Comparison of ENCODE assay signal across 24 cellular contexts in genomic region chr2:20136149-20136548, GRCh38.
A peak's percentile ranks its signal among the peaks of the same experiment; 100 is the strongest.
DNase-seq lines count a peak whose midpoint lies in the region; ATAC-seq, FAIRE-seq and TF ChIP-seq lines count a peak whose summit lies in the region.
"Had no signal": no experiment of that assay in that cellular context is flagged by ENCODE, and none has a peak within 500 bp of the region (broad histone marks: within the 10 kb centered on the region; RNA-seq: fewer than 3 reads in every experiment).

No MANE protein-coding gene starts in this region.

- no peak overlapping the region for H3K56ac ChIP-seq in IMR-90 (ENCODE audit: extremely low read depth, insufficient read depth, low read length)

- no peak overlapping the region for H3K4me3 ChIP-seq in IMR-90 (ENCODE audit: insufficient read depth, low read depth, low read length)
- no peak overlapping the region for H3K4me3 ChIP-seq in kidney (ENCODE audit: low read length in 2 of 2)
- no peak overlapping the region for H3K4me3 ChIP-seq in suprapubic skin
- H3K4me3 ChIP-seq: esophagus muscularis mucosa, hepatocyte, Peyer's patch, transverse colon had no signal

- H2AK9ac ChIP-seq in IMR-90 (replicated peaks; ENCODE audit: low read depth, low read length, poor library complexity): peak overlapping the region; percentile 19

- H2BK120ac ChIP-seq in IMR-90 (ENCODE audit: low read depth, low read length): no peak overlapping the region

- no TSS peak for BruUV-seq in IMR-90 (replicated peaks; lab: Mats Ljungman, UMichigan)

- no peak overlapping the region for H2BK15ac ChIP-seq in IMR-90 (ENCODE audit: low read depth, low read length)

- H3K18ac ChIP-seq in IMR-90 (ENCODE audit: low read depth, low read length): no peak overlapping the region

- peaks cover 6 to 9% of the 10 kb centered on the region in 2 donors for H3K27me3 Mint-ChIP-seq in natural killer cell (ENCODE audit: low read depth in 2 of 2)

- TF ChIP-seq POLR2A in IMR-90 (IDR thresholded peaks at IDR 0.05; ENCODE audit: low read depth, low read length) (no peak), suprapubic skin (IDR thresholded peaks at IDR 0.05) (no peak)

- H3K4me2 ChIP-seq in IMR-90 (ENCODE audit: low read depth, low read length): no peak overlapping the region
- H3K4me2 ChIP-seq: hepatocyte had no signal

- H3K9me3 ChIP-seq in IMR-90 (ENCODE audit: control insufficient read depth, insufficient read depth, low read length) (no peaks in the 10 kb centered on the region), kidney (ENCODE audit: control insufficient read depth in 1 of 2, low read length in 2 of 2) (no peaks in the 10 kb centered on the region), suprapubic skin (no peaks in the 10 kb centered on the region)
- H3K9me3 ChIP-seq: esophagus muscularis mucosa, Peyer's patch, transverse colon had no signal

- H3K27me3 ChIP-seq in IMR-90 (ENCODE audit: control insufficient read depth, insufficient read depth, low read length): peaks cover 13% of the 10 kb centered on the region
- no peaks in the 10 kb centered on the region for H3K27me3 ChIP-seq in suprapubic skin
- H3K27me3 ChIP-seq: esophagus muscularis mucosa, hepatocyte, Peyer's patch, transverse colon had no signal

- H2BK5ac ChIP-seq in IMR-90 (ENCODE audit: low read depth, low read length, poor library complexity, severe bottlenecking): no peak overlapping the region

- no peak overlapping the region for H2AFZ ChIP-seq in IMR-90 (replicated peaks; ENCODE audit: low read length, poor library complexity)
- H2AFZ ChIP-seq: hepatocyte had no signal

- H3K27ac Mint-ChIP-seq in natural killer cell: no peak overlapping the region
- H3K27ac Mint-ChIP-seq: activated CD8-positive, alpha-beta T cell treated with anti-CD3 and anti-CD28 coated beads for 36 hours; activated naive CD4-positive, alpha-beta T cell treated with anti-CD3 and anti-CD28 coated beads, Interleukin-2, amount 50 U/mL, for 24 hours; activated T-helper 2 cell treated with anti-CD3 and anti-CD28 coated beads, Interferon-gamma antibody, Interleukin-2, Interleukin-4, amounts not matched to agents 10 μg/mL and 5 μg/mL and 100 μg/mL, durations not matched to agents 14 hours and 24 hours and 36 hours; CD14-positive monocyte; T-cell had no signal

- H3K4me3 Mint-ChIP-seq in natural killer cell: no peak overlapping the region
- H3K4me3 Mint-ChIP-seq: activated CD8-positive, alpha-beta T cell treated with anti-CD3 and anti-CD28 coated beads for 36 hours; activated naive CD4-positive, alpha-beta T cell treated with anti-CD3 and anti-CD28 coated beads, Interleukin-2, amount 50 U/mL, for 24 hours; CD14-positive monocyte; H9; nephron; T-cell had no signal

- ATAC-seq in IMR-90 (ENCODE audit: low read depth) (no peak), natural killer cell (no peak)

- H3K9ac ChIP-seq in IMR-90 (ENCODE audit: low read depth, low read length): no peak overlapping the region
- H3K9ac ChIP-seq in kidney (ENCODE audit: low read length in 2 of 2): no peak overlapping the region

- dilution Hi-C loops in IMR-90 (cut with HindIII; ENCODE audit: low sequenced_read_pairs, unreplicated experiment): no loop called here

- no peak overlapping the region for H4K91ac ChIP-seq in IMR-90 (ENCODE audit: insufficient read depth, low read depth, low read length)

- FAIRE-seq in kidney (lab: Jason Lieb, UNC): no peak
- FAIRE-seq: colon, frontal cortex, small intestine, TTC549 had no signal

- H4K8ac ChIP-seq in IMR-90 (ENCODE audit: low read depth in 2 of 2, low read length in 2 of 2): no peak overlapping the region

- H3K36me3 Mint-ChIP-seq in natural killer cell: no peaks in the 10 kb centered on the region
- H3K36me3 Mint-ChIP-seq: activated naive CD4-positive, alpha-beta T cell treated with anti-CD3 and anti-CD28 coated beads, Interleukin-2, amount 50 U/mL, for 24 hours; CD14-positive monocyte; T-cell had no signal

- no peak overlapping the region for H3K23ac ChIP-seq in IMR-90 (ENCODE audit: low read depth, low read length)

- POLR2A ChIA-PET in IMR-90 (lab: Charles Lee; ENCODE audit: unreplicated experiment): no interaction called here

- no peaks in the 10 kb centered on the region; the same call in 1 of the 2 replicates for H4K20me1 ChIP-seq in IMR-90 (ENCODE audit: insufficient read depth, low read length)

- in situ Hi-C loops in IMR-90 (cut with MboI; ENCODE audit: low sequenced_read_pairs): no loop called here

- H2AK5ac ChIP-seq in IMR-90 (ENCODE audit: low read depth, low read length): 0 out of 2 replicates have a peak overlapping the region, but pooled peaks have one; percentile 7

- no peaks in the 10 kb centered on the region for H3K4me1 Mint-ChIP-seq in natural killer cell
- H3K4me1 Mint-ChIP-seq: activated naive CD4-positive, alpha-beta T cell treated with anti-CD3 and anti-CD28 coated beads, Interleukin-2, amount 50 U/mL, for 24 hours; CD14-positive monocyte; T-cell had no signal

- H2BK20ac ChIP-seq in IMR-90 (ENCODE audit: low read depth, low read length): no peak overlapping the region

- H3K27ac ChIP-seq in IMR-90 (ENCODE audit: insufficient read depth, low read length) (no peak overlapping the region), VCaP (peak overlapping the region; percentile 32; the same call in 1 of the 2 replicates), kidney (ENCODE audit: low read depth in 2 of 2, low read length in 2 of 2) (peak overlapping the region; percentile 66 to 82), suprapubic skin (peak overlapping the region; percentile 64)
- H3K27ac ChIP-seq: esophagus muscularis mucosa, hepatocyte, Peyer's patch had no signal

- TF ChIP-seq RAD21 in IMR-90 (IDR thresholded peaks at IDR 0.05; ENCODE audit: low read length): no peak

- H3K9me1 ChIP-seq in IMR-90 (ENCODE audit: insufficient read depth, low read length): peaks cover 8% of the 10 kb centered on the region

- H4K5ac ChIP-seq in IMR-90 (ENCODE audit: low read depth, low read length): no peak overlapping the region

- H3K79me1 ChIP-seq in IMR-90 (ENCODE audit: low read depth in 1 of 2, low read length in 2 of 2): no peaks in the 10 kb centered on the region

- no peak for TF ChIP-seq EP300 in suprapubic skin (IDR thresholded peaks at IDR 0.05)

- no peak overlapping the region for H3K4ac ChIP-seq in IMR-90 (ENCODE audit: low read depth, low read length)

- peaks cover 8% of the 10 kb centered on the region for H3K4me1 ChIP-seq in IMR-90 (ENCODE audit: control insufficient read depth, insufficient read depth, low read length)
- H3K4me1 ChIP-seq in kidney (ENCODE audit: control insufficient read depth in 1 of 2, insufficient read depth in 1 of 2, low read depth in 1 of 2, low read length in 2 of 2): peaks cover 5 to 17% of the 10 kb centered on the region in 2 donors
- H3K4me1 ChIP-seq in suprapubic skin: peaks cover 31% of the 10 kb centered on the region

- no peak for DNase-seq in IMR-90
- no peak for DNase-seq in kidney
- no peak for DNase-seq in suprapubic skin (ENCODE audit: low spot score in 2 of 2)
- no peak for DNase-seq in UCSD-AML1 (lab: John Stamatoyannopoulos, UW; ENCODE audit: unreplicated experiment)
- DNase-seq in HT-29 (ENCODE audit: low spot score): no peak
- DNase-seq in natural killer cell: no peak
- DNase-seq: activated CD4-positive, alpha-beta T cell treated with anti-CD3 and anti-CD28 coated beads for 1 hour; effector CD8-positive, alpha-beta T cell had no signal

- intact Hi-C loops in IMR-90 (cut with micrococcal nuclease): no loop called here
- intact Hi-C loops in kidney (cut with DNase I): no loop called here
- intact Hi-C loops in natural killer cell (cut with micrococcal nuclease): no loop called here

- no peaks in the 10 kb centered on the region for H3K9me3 Mint-ChIP-seq in natural killer cell
- H3K9me3 Mint-ChIP-seq: activated CD8-positive, alpha-beta T cell treated with anti-CD3 and anti-CD28 coated beads for 36 hours; activated naive CD4-positive, alpha-beta T cell treated with anti-CD3 and anti-CD28 coated beads, Interleukin-2, amount 50 U/mL, for 24 hours; activated T-helper 2 cell treated with anti-CD3 and anti-CD28 coated beads, Interferon-gamma antibody, Interleukin-2, Interleukin-4, amounts not matched to agents 10 μg/mL and 5 μg/mL and 100 μg/mL, durations not matched to agents 14 hours and 24 hours and 36 hours; CD14-positive monocyte; H9; nephron; T-cell had no signal

- H3K36me3 ChIP-seq in IMR-90 (ENCODE audit: control insufficient read depth, insufficient read depth, low read length): no peaks in the 10 kb centered on the region
- H3K36me3 ChIP-seq in kidney (ENCODE audit: control insufficient read depth in 1 of 2, insufficient read depth in 2 of 2, low read length in 2 of 2): no peaks in the 10 kb centered on the region
- H3K36me3 ChIP-seq in suprapubic skin: no peaks in the 10 kb centered on the region
- H3K36me3 ChIP-seq: esophagus muscularis mucosa, Peyer's patch, transverse colon had no signal

- CTCF ChIA-PET in IMR-90 (lab: Yijun Ruan, JAX): interaction anchor here (1.0 to 1.3 kb wide), 3 partner anchors 15 to 102 kb away, joined by 3 to 5 read pairs (median 4); no protein-coding TSS in a partner anchor

- 73% methylated on average over 8 of the region's 12 CpGs; no CpG with 5 or more reads in 1 of the 2 experiments for WGBS in IMR-90 (ENCODE audit: extremely low coverage in 2 of 2, insufficient read length in 1 of 2), 2 experiments
- WGBS in suprapubic skin: 86% methylated on average over 5 of the region's 12 CpGs

- TF ChIP-seq CTCF in IMR-90 (conservative IDR thresholded peaks at IDR 0.05; ENCODE audit: low read depth, low read length) (no peak), VCaP (conservative IDR thresholded peaks at IDR 0.05) (no peak), kidney (IDR thresholded peaks at IDR 0.05; ENCODE audit: borderline replicate concordance, extremely low read depth, insufficient read depth) (no peak), suprapubic skin (IDR thresholded peaks at IDR 0.05) (no peak), natural killer cell (IDR thresholded peaks at IDR 0.05) (no peak)

- no peak overlapping the region for H3K14ac ChIP-seq in IMR-90 (replicated peaks; ENCODE audit: low read depth, low read length)

TF ChIP-seq in IMR-90, 13 proteins besides CTCF, POLR2A, EP300 and RAD21 (continues in another document):
- TF ChIP-seq RFX5 (IDR thresholded peaks at IDR 0.05; ENCODE audit: low read depth, low read length) (no peak), NFE2L2 (IDR thresholded peaks at IDR 0.05; ENCODE audit: low read depth, low read length) (no peak), USF2 (IDR thresholded peaks at IDR 0.05; ENCODE audit: low read depth, low read length) (no peak), CHD1 (IDR thresholded peaks at IDR 0.05; ENCODE audit: low read depth, low read length) (no peak), MAFK (IDR thresholded peaks at IDR 0.05; ENCODE audit: low read depth, low read length) (no peak), MXI1 (IDR thresholded peaks at IDR 0.05; ENCODE audit: borderline replicate concordance, low read depth, low read length) (no peak), BHLHE40 (IDR thresholded peaks at IDR 0.05; ENCODE audit: low read depth, low read length) (no peak)
